Comparison of ENCODE assay signal across 17 cellular contexts in genomic region chr15:88932271-88932874, GRCh38. TPM values are rescaled to one million over a fixed set of nuclear protein-coding genes. Genes with fewer than 3 reads are reported as not detected.
A peak's percentile ranks its signal among the peaks of the same experiment; 100 is the strongest.
DNase-seq lines count a peak whose midpoint lies in the region; ATAC-seq and TF ChIP-seq lines count a peak whose summit lies in the region.
"Had no signal": no experiment of that assay in that cellular context is flagged by ENCODE, and none has a peak within 500 bp of the region (broad histone marks: within the 10 kb centered on the region; RNA-seq: fewer than 3 reads in every experiment).

No MANE protein-coding gene starts in this region.

- TF ChIP-seq CTCF in fibroblast of the aortic adventitia (IDR thresholded peaks at IDR 0.05; ENCODE audit: insufficient read depth, low read length) = no peak

- no peaks in the 10 kb centered on the region for H3K27me3 ChIP-seq in layer of hippocampus (ENCODE audit: control insufficient read depth, insufficient read depth, low read length)
- H3K27me3 ChIP-seq: stomach had no signal

- DNase-seq in RPMI7951 (ENCODE audit: low read depth) (peak; percentile 56), fibroblast of the aortic adventitia (ENCODE audit: low read depth) (peak; percentile 26), superior temporal gyrus (ENCODE audit: extremely low spot score) (peak; percentile 91), T-helper 9 cell (no peak)
- no peak for DNase-seq in activated T-cell treated with anti-CD3 and anti-CD28 coated beads, Interleukin-2, amount 50 U/mL, for 1 hour
- DNase-seq: activated naive CD4-positive, alpha-beta T cell treated with Interleukin-2 at 50 U/mL for 16 hours; DMS79; H7; lower lobe of right lung; NCI-H1105; NCI-H2227 treated with DMSO at 0.1 percent for 48 hours; stomach had no signal

- H3K27ac ChIP-seq in layer of hippocampus (ENCODE audit: low read depth, low read length) = peak overlapping the region; percentile 79
- H3K27ac ChIP-seq: lower lobe of right lung, VCaP had no signal

- ATAC-seq in HG02798 (IDR thresholded peaks at IDR 0.05; ENCODE audit: poor library complexity, unreplicated experiment) (no peak), GM18858 (IDR thresholded peaks at IDR 0.05; ENCODE audit: unreplicated experiment) (no peak)
- ATAC-seq: lower lobe of right lung had no signal

- H3K4me3 ChIP-seq in fibroblast of the aortic adventitia (ENCODE audit: low read depth, low read length) = no peak overlapping the region
- H3K4me3 ChIP-seq: K562, lower lobe of right lung, stomach had no signal

RNA-seq across cellular contexts. Expression of gene MFGE8, which starts 19.2 kb away (rescaled TPM):
- 45.1 and 62.4 TPM in 2 replicates for total RNA-seq in RPMI7951 (2014; rRNA removed; shearing (Covaris generic))
- 59.5 and 217 TPM in 2 replicates for total RNA-seq in fibroblast of the aortic adventitia (ENCODE audit: low replicate concordance)

RNA-seq across cellular contexts. Expression of gene HAPLN3, which starts 37.0 kb away (rescaled TPM):
- 18.4 and 27.5 TPM in 2 replicates for total RNA-seq in RPMI7951 (2014; rRNA removed; shearing (Covaris generic))
- 2.8 and 14.6 TPM in 2 replicates for total RNA-seq in fibroblast of the aortic adventitia (ENCODE audit: low replicate concordance)

Comparison
In these comparisons a context has a peak if more than half of its experiments do, and no peak if none do; other contexts are left out.
1. DNase-seq: peak in RPMI7951 (single experiment), fibroblast of the aortic adventitia (single experiment) and superior temporal gyrus (single experiment); none in T-helper 9 cell (single experiment) and activated T-cell treated with anti-CD3 and anti-CD28 coated beads, Interleukin-2, amount 50 U/mL, for 1 hour (single experiment).